Comparison of ENCODE assay signal across 18 cellular contexts in the genomic region with DNA sequence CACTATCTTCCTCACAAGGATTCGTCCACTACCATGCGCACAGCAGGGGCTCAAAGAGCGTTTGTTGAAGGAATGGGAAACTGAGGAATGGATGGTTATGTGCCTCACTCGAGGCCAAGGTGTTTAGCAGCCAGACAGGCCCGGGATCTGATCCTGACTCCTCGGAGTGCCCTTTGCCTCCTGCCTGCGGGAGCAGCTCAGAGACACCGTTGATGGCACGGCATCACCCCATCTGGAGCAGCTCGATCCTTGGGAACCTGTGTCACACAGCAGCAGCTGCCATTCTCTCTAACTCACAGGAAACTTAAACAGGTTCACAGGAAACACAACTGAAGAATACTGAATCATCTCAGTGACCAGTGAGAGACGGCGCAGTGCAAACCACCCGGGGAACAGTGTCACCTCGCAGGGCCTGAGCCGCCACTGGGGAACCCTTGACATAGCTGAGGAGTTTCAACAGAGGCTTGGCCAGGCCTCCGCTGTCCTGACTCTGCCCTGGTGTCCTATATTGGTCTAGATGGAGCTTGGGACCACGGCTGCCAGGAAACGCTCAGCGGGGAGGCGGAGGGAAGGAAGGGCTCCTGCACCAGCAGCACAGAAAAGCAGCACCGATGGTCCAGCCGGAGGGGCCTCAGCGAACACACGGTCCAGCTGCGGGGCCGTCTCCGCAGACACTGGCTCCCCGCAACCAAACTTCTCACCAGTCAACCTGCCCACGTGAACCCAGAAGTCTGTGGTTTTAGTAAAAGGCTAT.
DNase-seq lines count a peak whose midpoint lies in the region; ATAC-seq, FAIRE-seq and TF ChIP-seq lines count a peak whose summit lies in the region.
"Had no signal": no experiment of that assay in that cellular context is flagged by ENCODE, and none has a peak within 500 bp of the region (broad histone marks: within the 10 kb centered on the region; RNA-seq: fewer than 3 reads in every experiment).

No MANE protein-coding gene starts in this region.

- peaks cover 18% of the 10 kb centered on the region for H3K9me3 Mint-ChIP-seq in glutamatergic neuron (ENCODE audit: unreplicated experiment)
- H3K9me3 Mint-ChIP-seq: CD4-positive, alpha-beta T cell; GM23338 had no signal

- FAIRE-seq in urothelium cell line (lab: Jason Lieb, UNC), result no peak
- FAIRE-seq: G401.6, GM12891 had no signal

- H3K4me1 Mint-ChIP-seq in glutamatergic neuron (ENCODE audit: low read depth, unreplicated experiment), result peaks cover 41% of the 10 kb centered on the region
- H3K4me1 Mint-ChIP-seq: GM23338 had no signal

- H3K36me3 Mint-ChIP-seq in glutamatergic neuron (ENCODE audit: unreplicated experiment), result peaks cover 16% of the 10 kb centered on the region

- no peak overlapping the region for H3K4me3 Mint-ChIP-seq in glutamatergic neuron (ENCODE audit: unreplicated experiment)
- H3K4me3 Mint-ChIP-seq: CD4-positive, alpha-beta T cell; GM23338 had no signal

- ATAC-seq in Right ventricle myocardium inferior (no peak), GM18868 (IDR thresholded peaks at IDR 0.05; ENCODE audit: unreplicated experiment) (no peak)
- ATAC-seq: GM23338 had no signal

- H3K27ac Mint-ChIP-seq in glutamatergic neuron (ENCODE audit: unreplicated experiment), result no peak overlapping the region
- H3K27ac Mint-ChIP-seq: CD4-positive, alpha-beta T cell; GM23338 had no signal

- DNase-seq in cardiac septum (ENCODE audit: low spot score), result peak; percentile 66
- DNase-seq in Right ventricle myocardium inferior (ENCODE audit: missing footprints), result no peak
- DNase-seq in glutamatergic neuron, result peak; percentile 9
- DNase-seq in posterior vena cava (ENCODE audit: low spot score), result peak; percentile 77
- DNase-seq in urothelium cell line (ENCODE audit: low spot score), result no peak
- no peak for DNase-seq in DMS 273 (lab: John Stamatoyannopoulos, UW; ENCODE audit: unreplicated experiment)
- DNase-seq: AML-193; C1 segment of cervical spinal cord; Calu3; CD4-positive, alpha-beta T cell; DMS79; EL; H7; IMR-90 had no signal

- intact Hi-C loops in cardiac septum (cut with DNase I) (no loop called here), Right ventricle myocardium inferior (cut with DNase I) (no loop called here), posterior vena cava (cut with DNase I) (no loop called here)

- no peak for TF ChIP-seq CTCF in glutamatergic neuron (IDR thresholded peaks at IDR 0.05; ENCODE audit: partially characterized antibody, unreplicated experiment)

- peaks cover 16% of the 10 kb centered on the region for H3K27me3 Mint-ChIP-seq in glutamatergic neuron (ENCODE audit: unreplicated experiment)

Comparison
In these comparisons a context has a peak if more than half of its experiments do, and no peak if none do; other contexts are left out.
1. DNase-seq: peak in cardiac septum (single experiment), glutamatergic neuron (single experiment) and posterior vena cava (single experiment); none in Right ventricle myocardium inferior (single experiment), urothelium cell line (single experiment) and DMS 273 (single experiment).